In genomic region chr10:921471-922414, GRCh38 we compare ENCODE assay signal across 13 cellular contexts. TPM values are rescaled to one million over a fixed set of nuclear protein-coding genes. Genes with fewer than 3 reads are reported as not detected.
DNase-seq lines count a peak whose midpoint lies in the region; ATAC-seq and TF ChIP-seq lines count a peak whose summit lies in the region.
"Had no signal": no experiment of that assay in that cellular context is flagged by ENCODE, and none has a peak within 500 bp of the region (broad histone marks: within the 10 kb centered on the region; RNA-seq: fewer than 3 reads in every experiment).

No MANE protein-coding gene starts in this region.

- H4K8ac ChIP-seq in neuronal stem cell (ENCODE audit: low read depth, low read length), result no peak overlapping the region

- no TSS peak for BruUV-seq in PC-3 (replicated peaks; lab: Mats Ljungman, UMichigan)

- H2BK5ac ChIP-seq in neuronal stem cell (ENCODE audit: low read length), result no peak overlapping the region

- H3K9me3 Mint-ChIP-seq in dendritic cell treated with granulocyte-macrophage colony-stimulating factor and Interleukin-4, amounts not matched to agents 40 ng/mL and 50 ng/mL, for 4 days, result no peaks in the 10 kb centered on the region
- H3K9me3 Mint-ChIP-seq in activated T-helper 1 cell treated with anti-CD3 and anti-CD28 coated beads, Interleukin-12 subunit alpha, Interleukin-12 subunit beta, Interleukin-2, Interleukin-4 antibody, amounts not matched to agents 30 ng/mL and 10 ng/mL and 1 ng/mL, durations not matched to agents 14 hours and 24 hours and 36 hours, result no peaks in the 10 kb centered on the region
- H3K9me3 Mint-ChIP-seq: stimulated activated naive CD8-positive, alpha-beta T cell treated with anti-CD3 and anti-CD28 coated beads, Interleukin-15, Interleukin-2, amounts not matched to agents 100 ng/mL and 50 ng/mL, for 24 hours had no signal

- peaks cover 97% of the 10 kb centered on the region for H3K79me2 ChIP-seq in PC-3 (ENCODE audit: low read length)

- no peaks in the 10 kb centered on the region for H3K9me2 ChIP-seq in PC-3 (replicated peaks; ENCODE audit: low read length)

- H3K23ac ChIP-seq in neuronal stem cell (ENCODE audit: low read depth, low read length, poor library complexity), result no peak overlapping the region

- H3K27ac ChIP-seq in PC-3 (ENCODE audit: low read length) (peak overlapping the region; percentile 52; the same call in 1 of the 2 replicates), neuronal stem cell (replicated peaks; ENCODE audit: low read length) (no peak overlapping the region)
- H3K27ac ChIP-seq: SJCRH30 had no signal

- H3K9me3 ChIP-seq in PC-3 (ENCODE audit: low read length), result no peaks in the 10 kb centered on the region
- H3K9me3 ChIP-seq in neuronal stem cell (replicated peaks in 1 of 2; ENCODE audit: control insufficient read depth in 2 of 2, insufficient read depth in 1 of 2, low read depth in 1 of 2, low read length in 2 of 2), result peaks cover 5 to 7% of the 10 kb centered on the region in 2 donors
- H3K9me3 ChIP-seq: HAP-1, SJCRH30 had no signal

- no peak overlapping the region for H2BK120ac ChIP-seq in neuronal stem cell (ENCODE audit: low read depth, low read length)

- intact Hi-C loops in PC-3 (cut with micrococcal nuclease), result no loop called here
- intact Hi-C loops in dendritic cell treated with granulocyte-macrophage colony-stimulating factor and Interleukin-4, amounts not matched to agents 40 ng/mL and 50 ng/mL, for 4 days (cut with micrococcal nuclease), result no loop called here
- intact Hi-C loops in activated T-helper 1 cell treated with anti-CD3 and anti-CD28 coated beads, Interleukin-12 subunit alpha, Interleukin-12 subunit beta, Interleukin-2, Interleukin-4 antibody, amounts not matched to agents 30 ng/mL and 10 ng/mL and 1 ng/mL, durations not matched to agents 14 hours and 24 hours and 36 hours (cut with micrococcal nuclease), result no loop called here

- H3K36me3 ChIP-seq in PC-3 (ENCODE audit: low read depth, low read length), result no peaks in the 10 kb centered on the region
- peaks cover 6 to 76% of the 10 kb centered on the region in 2 donors for H3K36me3 ChIP-seq in neuronal stem cell (replicated peaks in 1 of 2; ENCODE audit: control insufficient read depth in 2 of 2, insufficient read depth in 2 of 2, low read length in 2 of 2)

- peak overlapping the region; percentile 41 for H3K27ac Mint-ChIP-seq in dendritic cell treated with granulocyte-macrophage colony-stimulating factor and Interleukin-4, amounts not matched to agents 40 ng/mL and 50 ng/mL, for 4 days
- H3K27ac Mint-ChIP-seq in activated T-helper 1 cell treated with anti-CD3 and anti-CD28 coated beads, Interleukin-12 subunit alpha, Interleukin-12 subunit beta, Interleukin-2, Interleukin-4 antibody, amounts not matched to agents 30 ng/mL and 10 ng/mL and 1 ng/mL, durations not matched to agents 14 hours and 24 hours and 36 hours, result no peak overlapping the region
- H3K27ac Mint-ChIP-seq: stimulated activated naive CD8-positive, alpha-beta T cell treated with anti-CD3 and anti-CD28 coated beads, Interleukin-15, Interleukin-2, amounts not matched to agents 100 ng/mL and 50 ng/mL, for 24 hours had no signal

- peak; percentile 74 for ATAC-seq in PC-3

- H2AK5ac ChIP-seq in neuronal stem cell (ENCODE audit: low read depth, low read length), result no peak overlapping the region

- H3K4ac ChIP-seq in neuronal stem cell (ENCODE audit: low read length), result no peak overlapping the region

- DNase-seq in EH (ENCODE audit: low read depth), result peak; percentile 85
- peak; percentile 59 for DNase-seq in PC-3
- no peak for DNase-seq in neuronal stem cell (ENCODE audit: low spot score)
- DNase-seq in activated T-helper 1 cell treated with anti-CD3 and anti-CD28 coated beads, Interleukin-12 subunit alpha, Interleukin-12 subunit beta, Interleukin-2, Interleukin-4 antibody, amounts not matched to agents 30 ng/mL and 10 ng/mL and 1 ng/mL, durations not matched to agents 14 hours and 24 hours and 36 hours (ENCODE audit: low spot score), result no peak
- no peak for DNase-seq in iPS-NIHi11 (ENCODE audit: low spot score)
- DNase-seq in stimulated activated naive CD4-positive, alpha-beta T cell treated with Interleukin-2 at 50 U/mL for 16 hours (lab: John Stamatoyannopoulos, UW), result no peak
- DNase-seq: glutamatergic neuron, NCI-H2081, SJCRH30 had no signal

- H3K4me3 ChIP-seq in PC-3 (ENCODE audit: low read length), result no peak overlapping the region
- no peak overlapping the region for H3K4me3 ChIP-seq in neuronal stem cell (ENCODE audit: low read length in 2 of 2)
- H3K4me3 ChIP-seq: HAP-1, SJCRH30 had no signal

- CTCF ChIA-PET in PC-3 (lab: Charles Lee), result interaction anchor here (0.6 kb wide), 1 partner anchor 687 kb away, joined by 7 read pairs; no protein-coding TSS in a partner anchor

- H3K27me3 Mint-ChIP-seq in dendritic cell treated with granulocyte-macrophage colony-stimulating factor and Interleukin-4, amounts not matched to agents 40 ng/mL and 50 ng/mL, for 4 days, result no peaks in the 10 kb centered on the region
- no peaks in the 10 kb centered on the region for H3K27me3 Mint-ChIP-seq in activated T-helper 1 cell treated with anti-CD3 and anti-CD28 coated beads, Interleukin-12 subunit alpha, Interleukin-12 subunit beta, Interleukin-2, Interleukin-4 antibody, amounts not matched to agents 30 ng/mL and 10 ng/mL and 1 ng/mL, durations not matched to agents 14 hours and 24 hours and 36 hours (ENCODE audit: insufficient read depth)
- H3K27me3 Mint-ChIP-seq: brain; stimulated activated naive CD8-positive, alpha-beta T cell treated with anti-CD3 and anti-CD28 coated beads, Interleukin-15, Interleukin-2, amounts not matched to agents 100 ng/mL and 50 ng/mL, for 24 hours had no signal

- peaks cover 6% of the 10 kb centered on the region for H3K79me1 ChIP-seq in neuronal stem cell (ENCODE audit: low read depth, low read length)

- no peak overlapping the region for H2BK12ac ChIP-seq in neuronal stem cell (ENCODE audit: low read length)

- no peak overlapping the region for H2AFZ ChIP-seq in PC-3 (ENCODE audit: low read length)
- no peak overlapping the region for H2AFZ ChIP-seq in neuronal stem cell (ENCODE audit: low read length)

- H3K27me3 ChIP-seq in PC-3 (ENCODE audit: low read length), result no peaks in the 10 kb centered on the region
- no peaks in the 10 kb centered on the region for H3K27me3 ChIP-seq in neuronal stem cell (ENCODE audit: control insufficient read depth in 3 of 3, insufficient read depth in 3 of 3, low read depth in 1 of 3, low read length in 3 of 3)
- H3K27me3 ChIP-seq: SJCRH30 had no signal

- H3K4me1 ChIP-seq in PC-3 (ENCODE audit: insufficient read depth, low read length), result peaks cover 6% of the 10 kb centered on the region
- H3K4me1 ChIP-seq in neuronal stem cell (ENCODE audit: control insufficient read depth in 2 of 2, insufficient read depth in 1 of 2, low read depth in 1 of 2, low read length in 2 of 2), result no peaks in the 10 kb centered on the region
- H3K4me1 ChIP-seq: SJCRH30 had no signal

- POLR2A ChIA-PET in PC-3 (lab: Charles Lee; ENCODE audit: unreplicated experiment), result no interaction called here

- H3K36me3 Mint-ChIP-seq in dendritic cell treated with granulocyte-macrophage colony-stimulating factor and Interleukin-4, amounts not matched to agents 40 ng/mL and 50 ng/mL, for 4 days (ENCODE audit: low read depth), result peaks cover 35% of the 10 kb centered on the region
- H3K36me3 Mint-ChIP-seq in activated T-helper 1 cell treated with anti-CD3 and anti-CD28 coated beads, Interleukin-12 subunit alpha, Interleukin-12 subunit beta, Interleukin-2, Interleukin-4 antibody, amounts not matched to agents 30 ng/mL and 10 ng/mL and 1 ng/mL, durations not matched to agents 14 hours and 24 hours and 36 hours (ENCODE audit: low read depth), result peaks cover 17% of the 10 kb centered on the region

- no peak overlapping the region for H4K91ac ChIP-seq in neuronal stem cell (ENCODE audit: low read depth, low read length, poor library complexity)

- peaks cover 4% of the 10 kb centered on the region for H3F3A ChIP-seq in PC-3 (ENCODE audit: low read length, unreplicated experiment)

- H3K9ac ChIP-seq in PC-3 (ENCODE audit: low read length), result no peak overlapping the region
- H3K9ac ChIP-seq in neuronal stem cell (ENCODE audit: low read depth, low read length, poor library complexity), result peak overlapping the region; percentile 31

- H3K14ac ChIP-seq in neuronal stem cell (ENCODE audit: low read length), result no peak overlapping the region

- peaks cover 43% of the 10 kb centered on the region for H3K4me1 Mint-ChIP-seq in dendritic cell treated with granulocyte-macrophage colony-stimulating factor and Interleukin-4, amounts not matched to agents 40 ng/mL and 50 ng/mL, for 4 days (ENCODE audit: low read depth)
- peaks cover 20% of the 10 kb centered on the region for H3K4me1 Mint-ChIP-seq in activated T-helper 1 cell treated with anti-CD3 and anti-CD28 coated beads, Interleukin-12 subunit alpha, Interleukin-12 subunit beta, Interleukin-2, Interleukin-4 antibody, amounts not matched to agents 30 ng/mL and 10 ng/mL and 1 ng/mL, durations not matched to agents 14 hours and 24 hours and 36 hours (ENCODE audit: low read depth)

- no peak overlapping the region for H3K18ac ChIP-seq in neuronal stem cell (ENCODE audit: low read length)

- H3K4me2 ChIP-seq in PC-3 (ENCODE audit: low read length) (peak overlapping the region; percentile 42), neuronal stem cell (ENCODE audit: insufficient read depth, low read length, poor library complexity, severe bottlenecking) (no peak overlapping the region)

- no CpG with 5 or more reads among the region's 14 CpGs for WGBS in neuronal stem cell (ENCODE audit: extremely low coverage in 2 of 2, insufficient read length in 2 of 2, insufficient replicate concordance in 1 of 2), 2 donors

- peaks cover 53% of the 10 kb centered on the region; the same call in 1 of the 2 replicates for H4K20me1 ChIP-seq in PC-3 (ENCODE audit: low read length)

- H2BK15ac ChIP-seq in neuronal stem cell (ENCODE audit: low read length), result no peak overlapping the region

- TF ChIP-seq CTCF in PC-3 (conservative IDR thresholded peaks at IDR 0.05; ENCODE audit: low read depth, low read length), result no peak

- no peak overlapping the region for H3K4me3 Mint-ChIP-seq in dendritic cell treated with granulocyte-macrophage colony-stimulating factor and Interleukin-4, amounts not matched to agents 40 ng/mL and 50 ng/mL, for 4 days
- no peak overlapping the region for H3K4me3 Mint-ChIP-seq in activated T-helper 1 cell treated with anti-CD3 and anti-CD28 coated beads, Interleukin-12 subunit alpha, Interleukin-12 subunit beta, Interleukin-2, Interleukin-4 antibody, amounts not matched to agents 30 ng/mL and 10 ng/mL and 1 ng/mL, durations not matched to agents 14 hours and 24 hours and 36 hours
- H3K4me3 Mint-ChIP-seq: brain; stimulated activated naive CD8-positive, alpha-beta T cell treated with anti-CD3 and anti-CD28 coated beads, Interleukin-15, Interleukin-2, amounts not matched to agents 100 ng/mL and 50 ng/mL, for 24 hours had no signal

RNA-seq across cellular contexts. Expression of gene LARP4B, which starts 9.8 kb away (rescaled TPM):
- 32.7 and 33.9 TPM in 2 replicates for total RNA-seq in PC-3 (2014; rRNA removed)
- 17.6 TPM for polyA plus RNA-seq in neuronal stem cell (2013, experiment 1 of 2)
- 18.1 TPM for polyA plus RNA-seq in neuronal stem cell (2013, experiment 2 of 2)
- 172 and 174 TPM in 2 replicates for total RNA-seq in activated T-helper 1 cell treated with anti-CD3 and anti-CD28 coated beads, Interleukin-12 subunit alpha, Interleukin-12 subunit beta, Interleukin-2, Interleukin-4 antibody, amounts not matched to agents 30 ng/mL and 10 ng/mL and 1 ng/mL, durations not matched to agents 14 hours and 24 hours and 36 hours

Comparison
In these comparisons a context has a peak if more than half of its experiments do, and no peak if none do; other contexts are left out.
1. DNase-seq: peak in EH (single experiment) and PC-3 (single experiment); none in neuronal stem cell (single experiment), activated T-helper 1 cell treated with anti-CD3 and anti-CD28 coated beads, Interleukin-12 subunit alpha, Interleukin-12 subunit beta, Interleukin-2, Interleukin-4 antibody, amounts not matched to agents 30 ng/mL and 10 ng/mL and 1 ng/mL, durations not matched to agents 14 hours and 24 hours and 36 hours (single experiment), iPS-NIHi11 (single experiment) and stimulated activated naive CD4-positive, alpha-beta T cell treated with Interleukin-2 at 50 U/mL for 16 hours (single experiment).